ENCODE assay signal across 16 cellular contexts in the genomic region with DNA sequence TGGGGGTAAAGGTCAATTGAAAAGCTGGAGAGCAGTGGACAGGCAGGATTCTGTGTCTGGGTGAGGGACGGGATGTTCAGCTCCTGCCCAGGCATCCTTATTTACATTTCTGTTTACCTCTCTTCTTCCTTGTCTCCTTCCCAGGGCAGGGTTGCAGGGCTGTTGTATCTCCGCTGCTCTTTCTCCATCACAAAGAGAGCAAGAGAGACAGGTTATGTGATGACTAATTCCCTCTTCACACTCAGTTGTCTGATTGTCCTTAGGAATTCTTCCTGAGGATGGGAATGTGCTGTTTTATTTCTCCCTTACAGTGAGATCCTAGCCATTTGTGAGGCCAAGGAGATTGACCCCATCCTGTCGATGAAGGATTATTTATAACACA.
DNase-seq lines count a peak whose midpoint lies in the region; TF ChIP-seq lines count a peak whose summit lies in the region.
"Had no signal": no experiment of that assay in that cellular context is flagged by ENCODE, and none has a peak within 500 bp of the region (broad histone marks: within the 10 kb centered on the region; RNA-seq: fewer than 3 reads in every experiment).

No MANE protein-coding gene starts in this region.

- no peak overlapping the region for H3K27ac Mint-ChIP-seq in progenitor cell of endocrine pancreas
- H3K27ac Mint-ChIP-seq: CD8-positive, alpha-beta T cell; HFFc6 had no signal

- H3K4me2 ChIP-seq in hepatocyte = no peak overlapping the region
- H3K4me2 ChIP-seq: A549 had no signal

- peak overlapping the region; percentile 63 for H3K27ac ChIP-seq in HUES48 (ENCODE audit: low read depth, low read length)
- H3K27ac ChIP-seq in hepatocyte = no peak overlapping the region
- H3K27ac ChIP-seq: A549, C4-2B, HL-60 had no signal

- H3K9ac ChIP-seq in HUES48 (ENCODE audit: low read depth, low read length) (no peak overlapping the region), NT2/D1 (ENCODE audit: insufficient read length, low read depth) (no peak overlapping the region)

- H3K36me3 ChIP-seq in HUES48 (ENCODE audit: control insufficient read depth, insufficient read depth, low read length) (no peaks in the 10 kb centered on the region), NT2/D1 (ENCODE audit: insufficient read depth, insufficient read length, low read length) (no peaks in the 10 kb centered on the region), hepatocyte (replicated peaks; ENCODE audit: insufficient read depth, low read depth) (no peaks in the 10 kb centered on the region)
- H3K36me3 ChIP-seq: BE2C had no signal

- H2AFZ ChIP-seq in hepatocyte = no peak overlapping the region

- no peaks in the 10 kb centered on the region for H3K79me2 ChIP-seq in hepatocyte

- peaks cover 4% of the 10 kb centered on the region for H3K4me1 Mint-ChIP-seq in progenitor cell of endocrine pancreas (ENCODE audit: low read depth)

- no peaks in the 10 kb centered on the region for H4K20me1 ChIP-seq in hepatocyte (ENCODE audit: insufficient read depth, poor library complexity, severe bottlenecking)

- H3K4me3 ChIP-seq in HUES48 (ENCODE audit: low read depth, low read length) = no peak overlapping the region
- no peak overlapping the region for H3K4me3 ChIP-seq in NT2/D1 (ENCODE audit: insufficient read length, low read depth)
- no peak overlapping the region for H3K4me3 ChIP-seq in epithelial cell of esophagus (ENCODE audit: low read length)
- H3K4me3 ChIP-seq in hepatocyte = no peak overlapping the region
- H3K4me3 ChIP-seq: A549 had no signal

- no peak overlapping the region for H3K4me3 Mint-ChIP-seq in progenitor cell of endocrine pancreas (ENCODE audit: low read depth)
- H3K4me3 Mint-ChIP-seq: CD8-positive, alpha-beta T cell; HFFc6 had no signal

- H3K27me3 ChIP-seq in HUES48 (ENCODE audit: control insufficient read depth, insufficient read depth, low read length) = peaks cover 100% of the 10 kb centered on the region
- peaks cover 98% of the 10 kb centered on the region for H3K27me3 ChIP-seq in NT2/D1 (ENCODE audit: insufficient read depth, insufficient read length)
- peaks cover 30% of the 10 kb centered on the region for H3K27me3 ChIP-seq in hepatocyte

- H3K9me3 Mint-ChIP-seq in progenitor cell of endocrine pancreas (ENCODE audit: low read depth) = no peaks in the 10 kb centered on the region
- H3K9me3 Mint-ChIP-seq: CD8-positive, alpha-beta T cell; HFFc6 had no signal

- H3K9me2 ChIP-seq in hepatocyte (replicated peaks; ENCODE audit: insufficient read depth) = no peaks in the 10 kb centered on the region

- H3K4me1 ChIP-seq in HUES48 (ENCODE audit: control insufficient read depth, insufficient read depth, low read length) (peaks cover 23% of the 10 kb centered on the region), NT2/D1 (ENCODE audit: insufficient read depth, insufficient read length) (no peaks in the 10 kb centered on the region), hepatocyte (ENCODE audit: insufficient read depth) (peaks cover 3% of the 10 kb centered on the region)
- H3K4me1 ChIP-seq: A549, BE2C had no signal

- TF ChIP-seq CTCF in epithelial cell of esophagus (IDR thresholded peaks at IDR 0.05; ENCODE audit: insufficient read depth, low read depth, low read length, missing control alignments) = no peak
- TF ChIP-seq CTCF in progenitor cell of endocrine pancreas (IDR thresholded peaks at IDR 0.05; ENCODE audit: unreplicated experiment) = no peak
- TF ChIP-seq CTCF in hepatocyte (IDR thresholded peaks at IDR 0.05; ENCODE audit: poor library complexity) = no peak

- WGBS in hepatocyte (ENCODE audit: low lambda C conversion rate, missing lambda C conversion rate) = 45% methylated on average over 3 of the region's 3 CpGs

- H3K36me3 Mint-ChIP-seq in progenitor cell of endocrine pancreas (ENCODE audit: insufficient read depth) = no peaks in the 10 kb centered on the region
- H3K36me3 Mint-ChIP-seq: CD8-positive, alpha-beta T cell had no signal

- H3K9me3 ChIP-seq in HUES48 (ENCODE audit: control insufficient read depth, insufficient read depth, low read length) = no peaks in the 10 kb centered on the region
- H3K9me3 ChIP-seq in NT2/D1 (ENCODE audit: insufficient read depth, low read length) = no peaks in the 10 kb centered on the region
- no peaks in the 10 kb centered on the region for H3K9me3 ChIP-seq in hepatocyte (ENCODE audit: low read depth)
- H3K9me3 ChIP-seq: A549, BE2C had no signal

- peak; percentile 48 for DNase-seq in NT2/D1 (ENCODE audit: low read depth, low spot score)
- DNase-seq in epithelial cell of esophagus (ENCODE audit: low read depth) = peak; percentile 32
- peak; percentile 16 for DNase-seq in iPS-NIHi7 (ENCODE audit: extremely low spot score)
- DNase-seq in NCI-H2196 treated with DMSO at 0.1 percent for 48 hours (lab: John Stamatoyannopoulos, UW; ENCODE audit: unreplicated experiment) = no peak
- no peak for DNase-seq in progenitor cell of endocrine pancreas (ENCODE audit: low spot score, unreplicated experiment)
- no peak for DNase-seq in EL
- no peak for DNase-seq in hepatocyte (ENCODE audit: low spot score)
- DNase-seq: BE2C; CD8-positive, alpha-beta T cell; COR-L47; HCEC 1CT; HFFc6 had no signal

- peaks cover 87% of the 10 kb centered on the region for H3K27me3 Mint-ChIP-seq in progenitor cell of endocrine pancreas

Comparison
In these comparisons a context has a peak if more than half of its experiments do, and no peak if none do; other contexts are left out.
1. DNase-seq: peak in NT2/D1 (single experiment), epithelial cell of esophagus (single experiment) and iPS-NIHi7 (single experiment); none in NCI-H2196 treated with DMSO at 0.1 percent for 48 hours (single experiment), progenitor cell of endocrine pancreas (single experiment), EL (single experiment) and hepatocyte (single experiment).